1 cellular context compared by ENCODE assay signal in genomic region chr14:103231376-103232019, GRCh38.
TF ChIP-seq lines count a peak whose summit lies in the region.

No MANE protein-coding gene starts in this region.

TF ChIP-seq in HCT116, 20 proteins besides CTCF, POLR2A, EP300 and RAD21 (continued from another document):
- TF ChIP-seq SRF (IDR thresholded peaks at IDR 0.05; ENCODE audit: low read depth) (no peak), EGR1 (IDR thresholded peaks at IDR 0.05; ENCODE audit: low read depth) (no peak), ZFX (IDR thresholded peaks at IDR 0.05) (no peak), YY1 (IDR thresholded peaks at IDR 0.05; ENCODE audit: extremely low read depth, insufficient replicate concordance, low read depth, low read length) (no peak), POLR2AphosphoS5 (IDR thresholded peaks at IDR 0.05; ENCODE audit: low read depth, low read length) (no peak), CBX3 (IDR thresholded peaks at IDR 0.05; ENCODE audit: low read depth) (no peak), EZH2phosphoT487 (IDR thresholded peaks at IDR 0.05; ENCODE audit: borderline replicate concordance) (no peak), SP1 (IDR thresholded peaks at IDR 0.05; ENCODE audit: low read depth) (no peak), SIN3A (IDR thresholded peaks at IDR 0.05; ENCODE audit: low read depth) (no peak)
